ENCODE assay signal across 8 cellular contexts in the genomic region with DNA sequence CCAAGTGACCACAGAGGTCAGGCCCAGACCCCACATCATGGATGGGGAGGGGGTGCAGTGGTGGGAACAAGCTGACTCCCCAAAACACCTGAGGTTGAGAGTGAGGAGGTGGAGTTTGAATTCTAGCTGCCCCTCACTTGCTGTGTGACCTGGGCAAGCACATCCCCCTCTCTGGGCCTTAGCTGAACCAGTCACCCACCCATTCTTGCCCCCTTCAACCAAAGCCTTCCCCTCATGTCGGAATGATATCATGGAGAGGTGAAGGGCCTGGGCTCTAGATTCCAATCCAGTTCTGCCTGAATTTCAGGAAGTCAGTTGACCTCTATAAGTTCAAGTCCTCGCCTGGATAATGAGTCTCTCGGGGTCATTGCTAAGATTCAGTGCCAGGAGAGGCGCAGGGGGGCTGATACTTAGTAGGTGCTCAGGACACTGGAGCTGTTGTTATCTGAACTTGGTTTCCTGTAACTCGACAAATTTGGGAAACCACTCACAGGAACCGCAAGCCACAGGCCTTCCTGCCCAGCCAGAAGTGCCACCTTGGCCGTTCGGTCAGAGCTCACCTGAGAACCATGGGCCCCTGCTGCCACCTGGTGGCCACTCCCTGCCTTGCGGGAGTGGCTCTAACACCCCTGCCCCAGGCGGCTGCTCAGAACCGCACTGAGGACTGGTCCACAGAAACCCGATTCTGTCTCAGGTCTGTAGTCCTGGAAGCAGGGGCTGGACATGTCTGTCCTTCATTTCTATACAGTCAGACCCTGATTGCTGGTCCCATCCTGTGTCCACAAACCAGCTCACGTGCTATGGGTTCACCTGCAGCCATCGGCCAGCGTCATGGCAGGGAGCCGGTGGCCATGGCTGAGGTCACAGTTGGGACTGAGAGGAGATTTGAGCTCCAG. TPM values are rescaled to one million over a fixed set of nuclear protein-coding genes. Genes with fewer than 3 reads are reported as not detected.
DNase-seq lines count a peak whose midpoint lies in the region; FAIRE-seq and TF ChIP-seq lines count a peak whose summit lies in the region.

No MANE protein-coding gene starts in this region.

- intact Hi-C loops in ovary (cut with DNase I), result loop anchor here (2.0 kb wide), 3 partner anchors 22 to 28 kb away; no protein-coding TSS in a partner anchor

- peak; percentile 45 for DNase-seq in NCI-H510A treated with DMSO at 0.1 percent for 48 hours (lab: John Stamatoyannopoulos, UW)
- DNase-seq in NCI-H510A (lab: John Stamatoyannopoulos, UW), result no peak
- DNase-seq in HK-2 (ENCODE audit: unreplicated experiment), result peak; percentile 83
- DNase-seq in SJCRH30, result peak; percentile 48 to 72
- peak; percentile 72 for DNase-seq in activated gamma-delta T cell (lab: John Stamatoyannopoulos, UW)
- peak; percentile 70 to 85 for DNase-seq in frontal cortex (ENCODE audit: low spot score in 2 of 2)
- DNase-seq in ovary, result peak; percentile 71 to 89 (median 87)
- DNase-seq in tibial nerve (ENCODE audit: low spot score in 2 of 2), result peak; percentile 67 to 79

- no peak for TF ChIP-seq EP300 in ovary (IDR thresholded peaks at IDR 0.05)
- peak in 1 of 2 donors; percentile 35 for TF ChIP-seq EP300 in tibial nerve (IDR thresholded peaks at IDR 0.05)

- H3K4me1 ChIP-seq in SJCRH30 (peaks cover 10% of the 10 kb centered on the region), ovary (ENCODE audit: insufficient read depth) (peaks cover 17% of the 10 kb centered on the region), tibial nerve (peaks cover 6 to 95% (median 74%) of the 10 kb centered on the region in 4 donors)

- TF ChIP-seq CTCF in ovary (IDR thresholded peaks at IDR 0.05) (peak; percentile 87 to 96 (median 92)), tibial nerve (IDR thresholded peaks at IDR 0.05) (peak; percentile 92 to 99 (median 93))

- WGBS in ovary, 3 donors, result 44 to 56% (median 51%) methylated on average over 16 of the region's 16 CpGs
- WGBS in tibial nerve, 2 donors, result 39 to 43% methylated on average over 14 to 16 of the region's 16 CpGs

- no peaks in the 10 kb centered on the region for H3K27me3 ChIP-seq in SJCRH30
- no peaks in the 10 kb centered on the region for H3K27me3 ChIP-seq in ovary
- no peaks in the 10 kb centered on the region for H3K27me3 ChIP-seq in tibial nerve

- H3K9me3 ChIP-seq in SJCRH30 (replicated peaks), result no peaks in the 10 kb centered on the region
- no peaks in the 10 kb centered on the region for H3K9me3 ChIP-seq in ovary
- H3K9me3 ChIP-seq in tibial nerve, result no peaks in the 10 kb centered on the region

- no peak overlapping the region for H3K4me3 ChIP-seq in SJCRH30
- no peak overlapping the region for H3K4me3 ChIP-seq in ovary
- H3K4me3 ChIP-seq in tibial nerve, result no peak overlapping the region

- TF ChIP-seq POLR2A in ovary (IDR thresholded peaks at IDR 0.05), result no peak
- no peak for TF ChIP-seq POLR2A in tibial nerve (IDR thresholded peaks at IDR 0.05)

- H3K27ac ChIP-seq in SJCRH30 (no peak overlapping the region), ovary (peak overlapping the region in 1 of 2 donors; percentile 25), tibial nerve (peak overlapping the region; percentile 58 to 100 (median 100))

- FAIRE-seq in frontal cortex (lab: Jason Lieb, UNC), result no peak

- H3K36me3 ChIP-seq in SJCRH30 (peaks cover 13% of the 10 kb centered on the region), ovary (peaks cover 4% of the 10 kb centered on the region), tibial nerve (peaks cover 0 to 31% (median 0%) of the 10 kb centered on the region in 3 donors)

RNA-seq across cellular contexts. Expression of a gene that starts 6.9 kb away (rescaled TPM):
- total RNA-seq in SJCRH30 (2014; rRNA removed; shearing (Covaris generic)), result 11.9 and 12.4 TPM in 2 replicates
- 1.6 TPM for total RNA-seq in frontal cortex
- 100 to 1,000 TPM in 2 of 7 donors, 10 to 100 TPM in 5; 25.6 to 125 (median 89.7) TPM for total RNA-seq in ovary
- 10 to 100 TPM in 1 of 2 donors, 1 to 10 TPM in 1; 3.4 to 41.3 TPM for polyA plus RNA-seq in ovary
- total RNA-seq in tibial nerve, result 10 to 100 TPM; 28.4 to 53.4 (median 33.4) TPM

RNA-seq across cellular contexts. Expression of a gene that starts 12.7 kb away (rescaled TPM):
- total RNA-seq in SJCRH30 (2014; rRNA removed; shearing (Covaris generic)), result not detected in 2 replicates
- not detected for total RNA-seq in frontal cortex
- 1 to 10 TPM in 2 of 7 donors, not detected in 5; 1.7 to 2.6 TPM for total RNA-seq in ovary
- 1 to 10 TPM in 1 of 2 donors, under 1 TPM in 1; 0.35 to 2.6 TPM for polyA plus RNA-seq in ovary
- total RNA-seq in tibial nerve, result not detected

RNA-seq across cellular contexts. Expression of a gene that starts 41.5 kb away (rescaled TPM):
- 25.1 and 34.1 TPM in 2 replicates for total RNA-seq in SJCRH30 (2014; rRNA removed; shearing (Covaris generic))
- total RNA-seq in frontal cortex, result 34.2 TPM
- total RNA-seq in ovary, result 10 to 100 TPM; 36.8 to 64.7 (median 49.6) TPM
- polyA plus RNA-seq in ovary, result 10 to 100 TPM; 24.1 to 41.9 TPM
- total RNA-seq in tibial nerve, result 10 to 100 TPM; 66.3 to 99.0 (median 77.2) TPM

RNA-seq across cellular contexts. Expression of a gene that starts 47.9 kb away (rescaled TPM):
- 28.9 and 30.9 TPM in 2 replicates for total RNA-seq in SJCRH30 (2014; rRNA removed; shearing (Covaris generic))
- total RNA-seq in frontal cortex (4.1 TPM), ovary (10 to 100 TPM in 4 of 7 donors, 1 to 10 TPM in 3; 4.8 to 13.6 (median 10.1) TPM), tibial nerve (10 to 100 TPM; 12.5 to 21.6 (median 17.0) TPM)
- polyA plus RNA-seq in ovary, result 1 to 10 TPM in 1 of 2 donors, under 1 TPM in 1; 0.72 to 7.9 TPM
